In the genomic region with DNA sequence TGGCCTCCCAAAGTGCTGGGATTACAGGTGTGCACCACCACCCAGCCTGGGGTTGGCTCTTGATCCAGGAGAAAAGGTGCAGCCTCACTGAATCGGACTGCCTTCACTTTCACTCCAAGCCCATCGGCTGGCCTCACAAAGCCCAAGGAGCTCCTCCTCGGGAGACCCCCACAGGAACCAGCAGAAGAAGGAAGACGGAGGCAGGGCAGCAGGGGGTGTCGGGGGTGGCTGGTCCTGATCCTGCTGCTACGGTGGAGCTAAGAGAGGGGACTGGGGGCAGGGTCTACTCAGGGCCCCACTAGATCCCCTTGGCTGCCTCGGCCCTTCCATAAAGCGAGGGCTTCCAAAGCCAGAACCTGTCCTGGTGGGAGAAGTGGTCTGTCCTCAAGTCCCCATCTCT, we compare ENCODE assay signal across 12 cellular contexts.
DNase-seq lines count a peak whose midpoint lies in the region; ATAC-seq and TF ChIP-seq lines count a peak whose summit lies in the region.
"Had no signal": no experiment of that assay in that cellular context is flagged by ENCODE, and none has a peak within 500 bp of the region (broad histone marks: within the 10 kb centered on the region; RNA-seq: fewer than 3 reads in every experiment).

No MANE protein-coding gene starts in this region.

- no peaks in the 10 kb centered on the region for H3K9me3 Mint-ChIP-seq in memory B cell

- H3K27me3 ChIP-seq in left ventricle myocardium inferior (ENCODE audit: low read depth): no peaks in the 10 kb centered on the region
- no peaks in the 10 kb centered on the region for H3K27me3 ChIP-seq in tibial nerve
- H3K27me3 ChIP-seq in upper lobe of right lung: no peaks in the 10 kb centered on the region
- H3K27me3 ChIP-seq: hepatocyte, suprapubic skin had no signal

- H3K27me3 Mint-ChIP-seq in T-helper 17 cell (no peaks in the 10 kb centered on the region), memory B cell (no peaks in the 10 kb centered on the region)

- DNase-seq in Right ventricle myocardium inferior (ENCODE audit: missing footprints) (peak; percentile 41), left ventricle myocardium inferior (no peak), T-helper 17 cell (no peak), memory B cell (ENCODE audit: low spot score in 2 of 2) (no peak), tibial nerve (ENCODE audit: low spot score in 2 of 2) (no peak), SW 1271 (lab: John Stamatoyannopoulos, UW) (no peak), upper lobe of right lung (no peak)
- DNase-seq: amniotic stem cell, MM.1S had no signal

- H3K9me3 ChIP-seq in left ventricle myocardium inferior (replicated peaks) (no peaks in the 10 kb centered on the region), T-helper 17 cell (ENCODE audit: control insufficient read depth, low read length, poor library complexity, severe bottlenecking) (no peaks in the 10 kb centered on the region), tibial nerve (no peaks in the 10 kb centered on the region), upper lobe of right lung (no peaks in the 10 kb centered on the region)
- H3K9me3 ChIP-seq: suprapubic skin had no signal

- no peak for TF ChIP-seq EP300 in tibial nerve (IDR thresholded peaks at IDR 0.05)

- TF ChIP-seq POLR2A in tibial nerve (IDR thresholded peaks at IDR 0.05): no peak

- no peak overlapping the region for H3K4me3 ChIP-seq in left ventricle myocardium inferior
- H3K4me3 ChIP-seq in tibial nerve: no peak overlapping the region
- H3K4me3 ChIP-seq in upper lobe of right lung: no peak overlapping the region
- H3K4me3 ChIP-seq: hepatocyte, suprapubic skin had no signal

- WGBS in tibial nerve, 2 donors: 94 to 97% methylated on average over 8 of the region's 8 CpGs

- H3K27ac Mint-ChIP-seq in T-helper 17 cell (peak overlapping the region; percentile 87), memory B cell (peak overlapping the region; percentile 38)

- peaks cover 2% of the 10 kb centered on the region for H3K36me3 Mint-ChIP-seq in T-helper 17 cell (ENCODE audit: low read depth)
- H3K36me3 Mint-ChIP-seq in memory B cell: peaks cover 15% of the 10 kb centered on the region

- ATAC-seq in Right ventricle myocardium inferior: no peak
- ATAC-seq in T-helper 17 cell: no peak
- no peak for ATAC-seq in memory B cell (ENCODE audit: low read depth)
- ATAC-seq in GM18873 (IDR thresholded peaks at IDR 0.05; ENCODE audit: low FRiP score, unreplicated experiment): no peak
- ATAC-seq in upper lobe of right lung: no peak

- H3K4me1 Mint-ChIP-seq in T-helper 17 cell (peaks cover 41% of the 10 kb centered on the region), memory B cell (peaks cover 38% of the 10 kb centered on the region)

- intact Hi-C loops in Right ventricle myocardium inferior (cut with DNase I) (no loop called here), left ventricle myocardium inferior (cut with micrococcal nuclease) (no loop called here), upper lobe of right lung (cut with DNase I) (no loop called here)

- H3K27ac ChIP-seq in left ventricle myocardium inferior (replicated peaks): no peak overlapping the region
- peak overlapping the region in 3 of 4 donors; percentile 26 to 71 (median 54) for H3K27ac ChIP-seq in tibial nerve
- no peak overlapping the region for H3K27ac ChIP-seq in upper lobe of right lung
- H3K27ac ChIP-seq: hepatocyte, suprapubic skin had no signal

- TF ChIP-seq CTCF in left ventricle myocardium inferior (IDR thresholded peaks at IDR 0.05; ENCODE audit: borderline replicate concordance) (no peak), tibial nerve (IDR thresholded peaks at IDR 0.05) (no peak), upper lobe of right lung (IDR thresholded peaks at IDR 0.05) (no peak)

- H3K4me1 ChIP-seq in left ventricle myocardium inferior (peaks cover 63% of the 10 kb centered on the region), tibial nerve (peaks cover 0 to 48% (median 24%) of the 10 kb centered on the region in 4 donors), upper lobe of right lung (peaks cover 10% of the 10 kb centered on the region)

- H3K4me3 Mint-ChIP-seq in T-helper 17 cell (peak overlapping the region; percentile 19), memory B cell (no peak overlapping the region)

- H3K36me3 ChIP-seq in left ventricle myocardium inferior: peaks cover 46% of the 10 kb centered on the region
- peaks cover 0 to 87% (median 14%) of the 10 kb centered on the region in 3 donors for H3K36me3 ChIP-seq in tibial nerve
- peaks cover 67% of the 10 kb centered on the region for H3K36me3 ChIP-seq in upper lobe of right lung

Comparison
In these comparisons a context has a peak if more than half of its experiments do, and no peak if none do; other contexts are left out.
1. H3K27ac ChIP-seq: peak in tibial nerve (3 of 4); none in left ventricle myocardium inferior (single experiment) and upper lobe of right lung (single experiment).